8 cellular contexts compared by ENCODE assay signal in the genomic region with DNA sequence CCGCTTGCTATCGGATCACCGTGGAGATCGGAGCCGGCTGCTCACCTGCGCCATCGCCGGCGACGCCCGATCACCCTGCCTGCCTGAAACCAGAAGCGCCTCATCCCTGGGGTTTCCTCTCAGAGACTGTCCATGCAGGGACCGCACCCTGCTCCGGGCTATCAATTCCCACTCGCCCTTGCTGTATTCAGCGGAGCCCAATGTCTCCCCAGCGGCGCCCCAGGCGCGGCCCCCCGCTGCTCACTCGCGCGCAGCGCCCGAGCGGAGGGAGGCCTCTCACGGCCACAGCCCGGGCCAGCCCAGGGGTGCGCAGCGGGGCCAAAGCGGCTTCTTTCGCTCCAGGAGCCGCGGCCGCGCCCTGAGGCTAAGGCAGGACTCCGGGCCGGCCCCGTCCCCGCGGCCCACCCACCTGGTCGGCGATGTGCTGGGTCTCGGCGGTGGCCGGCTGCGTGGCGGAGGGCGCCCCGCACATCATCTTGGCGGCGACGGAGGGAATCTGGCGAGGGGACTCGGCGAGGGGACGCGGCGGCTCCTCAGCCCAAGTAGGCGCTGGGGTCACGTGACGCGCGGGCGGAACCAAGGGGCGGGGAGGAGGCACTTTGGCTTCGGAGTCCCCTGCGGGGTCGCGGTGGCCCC. TPM values are rescaled to one million over a fixed set of nuclear protein-coding genes. Genes with fewer than 3 reads are reported as not detected.
A peak's percentile ranks its signal among the peaks of the same experiment; 100 is the strongest.
DNase-seq lines count a peak whose midpoint lies in the region; ATAC-seq and TF ChIP-seq lines count a peak whose summit lies in the region.

A gene with protein sequence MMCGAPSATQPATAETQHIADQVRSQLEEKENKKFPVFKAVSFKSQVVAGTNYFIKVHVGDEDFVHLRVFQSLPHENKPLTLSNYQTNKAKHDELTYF (minus strand): TSS at position 514 of the 636 bp plus-strand sequence. CDS start 39 bp downstream, at position 475.

- no peaks in the 10 kb centered on the region for H3K9me3 Mint-ChIP-seq in CD8-positive, alpha-beta T cell
- no peaks in the 10 kb centered on the region for H3K9me3 Mint-ChIP-seq in neural progenitor cell

- no peaks in the 10 kb centered on the region for H3K9me3 ChIP-seq in CD8-positive, alpha-beta T cell (ENCODE audit: low read length)
- no peaks in the 10 kb centered on the region for H3K9me3 ChIP-seq in HUES48 (ENCODE audit: control insufficient read depth, insufficient read depth, low read length)
- H3K9me3 ChIP-seq in RWPE2 (ENCODE audit: severe bottlenecking), result no peaks in the 10 kb centered on the region
- no peaks in the 10 kb centered on the region for H3K9me3 ChIP-seq in neural progenitor cell (ENCODE audit: low read depth)
- H3K9me3 ChIP-seq in subcutaneous abdominal adipose tissue (ENCODE audit: control insufficient read depth in 5 of 5, low read length in 5 of 5), result no peaks in the 10 kb centered on the region

- peak within 1 kb of the TSS; percentile 85 for H3K4me2 ChIP-seq in neural progenitor cell

- H3F3A ChIP-seq in neural progenitor cell (ENCODE audit: low read depth), result peaks cover 25% of the 10 kb centered on the region

- peak within 1 kb of the TSS; percentile 64; the same call in 1 of the 2 replicates for H3K9ac ChIP-seq in HUES48 (ENCODE audit: low read depth, low read length)
- peak within 1 kb of the TSS; percentile 51 for H3K9ac ChIP-seq in neural progenitor cell
- peak within 1 kb of the TSS; percentile 21 to 94 (median 85) for H3K9ac ChIP-seq in subcutaneous abdominal adipose tissue (ENCODE audit: low read length in 5 of 5)

- H3K27ac Mint-ChIP-seq in CD8-positive, alpha-beta T cell, result peak within 1 kb of the TSS; percentile 83
- peak within 1 kb of the TSS; percentile 2 for H3K27ac Mint-ChIP-seq in neural progenitor cell

- peaks cover 19% of the 10 kb centered on the region for H3K4me1 ChIP-seq in CD8-positive, alpha-beta T cell (ENCODE audit: insufficient read depth, low read length)
- H3K4me1 ChIP-seq in HUES48 (ENCODE audit: control insufficient read depth, insufficient read depth, low read length) (peaks cover 20% of the 10 kb centered on the region), RWPE2 (ENCODE audit: insufficient read depth, poor library complexity, severe bottlenecking) (no peaks in the 10 kb centered on the region), neural progenitor cell (peaks cover 8% of the 10 kb centered on the region), subcutaneous abdominal adipose tissue (ENCODE audit: control insufficient read depth in 5 of 5, insufficient read depth in 5 of 5, low read length in 5 of 5) (peaks cover 3 to 35% (median 23%) of the 10 kb centered on the region in 5 donors)

- no peak for TF ChIP-seq CTCF in CD8-positive, alpha-beta T cell (IDR thresholded peaks at IDR 0.05)
- TF ChIP-seq CTCF in RWPE2 (IDR thresholded peaks at IDR 0.05; ENCODE audit: poor library complexity, severe bottlenecking) (peak; percentile 13), foreskin fibroblast (IDR thresholded peaks at IDR 0.05; ENCODE audit: low read depth, low read length) (no peak), neural progenitor cell (IDR thresholded peaks at IDR 0.05) (peak; percentile 7)

- peak within 1 kb of the TSS; percentile 91 for H3K4me3 ChIP-seq in CD8-positive, alpha-beta T cell (ENCODE audit: low read depth, low read length)
- H3K4me3 ChIP-seq in HUES48 (ENCODE audit: low read depth, low read length) (peak within 1 kb of the TSS; percentile 90), RWPE2 (ENCODE audit: severe bottlenecking) (peak within 1 kb of the TSS; percentile 62), foreskin fibroblast (ENCODE audit: low read depth in 1 of 2, low read length in 2 of 2) (peak within 1 kb of the TSS; percentile 93 to 96), neural progenitor cell (peak within 1 kb of the TSS; percentile 81), subcutaneous abdominal adipose tissue (ENCODE audit: low read depth in 1 of 5, low read length in 5 of 5) (peak within 1 kb of the TSS; percentile 69 to 93 (median 90))

- peaks cover 13% of the 10 kb centered on the region for H3K79me2 ChIP-seq in neural progenitor cell (ENCODE audit: low read depth)

- peak within 1 kb of the TSS; percentile 70 for H3K27ac ChIP-seq in CD8-positive, alpha-beta T cell (ENCODE audit: low read depth, low read length)
- H3K27ac ChIP-seq in HUES48 (ENCODE audit: low read depth, low read length), result peak within 1 kb of the TSS; percentile 42
- peak within 1 kb of the TSS; percentile 62 for H3K27ac ChIP-seq in RWPE2 (ENCODE audit: poor library complexity, severe bottlenecking)
- peak within 1 kb of the TSS; percentile 54 for H3K27ac ChIP-seq in neural progenitor cell
- H3K27ac ChIP-seq in subcutaneous abdominal adipose tissue (ENCODE audit: low read depth, low read length), result peak within 1 kb of the TSS; percentile 88

- DNase-seq in CD8-positive, alpha-beta T cell, result peak; percentile 65 to 92 (median 78)
- DNase-seq in RWPE2 (ENCODE audit: low spot score) (peak; percentile 71), activated gamma-delta T cell (lab: John Stamatoyannopoulos, UW) (peak; percentile 85), foreskin fibroblast (peak; percentile 42 to 87), neural progenitor cell (ENCODE audit: low spot score) (peak; percentile 90)

- intact Hi-C loops in CD8-positive, alpha-beta T cell (cut with DNase I, micrococcal nuclease), result loop anchor here (1.0 to 2.0 kb wide), 4 partner anchors 13 to 563 kb away; a partner anchor contains a TSS

- H3K27me3 ChIP-seq in CD8-positive, alpha-beta T cell (ENCODE audit: insufficient read depth, low read length), result no peaks in the 10 kb centered on the region
- H3K27me3 ChIP-seq in HUES48 (ENCODE audit: control insufficient read depth, insufficient read depth, low read length) (no peaks in the 10 kb centered on the region), RWPE2 (ENCODE audit: insufficient read depth, poor library complexity, severe bottlenecking) (no peaks in the 10 kb centered on the region), neural progenitor cell (no peaks in the 10 kb centered on the region), subcutaneous abdominal adipose tissue (ENCODE audit: control insufficient read depth in 5 of 5, insufficient read depth in 4 of 5, low read length in 5 of 5) (no peaks in the 10 kb centered on the region)

- peaks cover 32% of the 10 kb centered on the region for H3K4me1 Mint-ChIP-seq in CD8-positive, alpha-beta T cell (ENCODE audit: low read depth)
- H3K4me1 Mint-ChIP-seq in neural progenitor cell, result peaks cover 26% of the 10 kb centered on the region

- peak within 1 kb of the TSS; percentile 91 for H3K4me3 Mint-ChIP-seq in CD8-positive, alpha-beta T cell
- H3K4me3 Mint-ChIP-seq in neural progenitor cell, result peak within 1 kb of the TSS; percentile 93

- POLR2A ChIA-PET in CD8-positive, alpha-beta T cell (lab: Charles Lee), result no interaction called here

- H3K27me3 Mint-ChIP-seq in CD8-positive, alpha-beta T cell (ENCODE audit: low read depth), result no peaks in the 10 kb centered on the region
- peaks cover 10% of the 10 kb centered on the region for H3K27me3 Mint-ChIP-seq in neural progenitor cell (ENCODE audit: insufficient read depth, low read depth)

- H2AFZ ChIP-seq in neural progenitor cell (replicated peaks), result peak within 1 kb of the TSS; percentile 64

- H3K36me3 Mint-ChIP-seq in CD8-positive, alpha-beta T cell, result peaks cover 21% of the 10 kb centered on the region
- H3K36me3 Mint-ChIP-seq in neural progenitor cell, result peaks cover 6% of the 10 kb centered on the region

- no peaks in the 10 kb centered on the region for H4K20me1 ChIP-seq in neural progenitor cell (ENCODE audit: low read depth)

- peaks cover 13% of the 10 kb centered on the region for H3K36me3 ChIP-seq in CD8-positive, alpha-beta T cell (ENCODE audit: insufficient read depth, low read length)
- H3K36me3 ChIP-seq in HUES48 (ENCODE audit: control insufficient read depth, insufficient read depth, low read length) (peaks cover 17% of the 10 kb centered on the region), RWPE2 (ENCODE audit: low read depth) (peaks cover 19% of the 10 kb centered on the region), neural progenitor cell (no peaks in the 10 kb centered on the region), subcutaneous abdominal adipose tissue (ENCODE audit: control insufficient read depth in 5 of 5, insufficient read depth in 5 of 5, low read length in 5 of 5) (peaks cover 0 to 21% (median 19%) of the 10 kb centered on the region in 5 donors)

- peak; percentile 79 for ATAC-seq in CD8-positive, alpha-beta T cell
- ATAC-seq in GM19397 (IDR thresholded peaks at IDR 0.05; ENCODE audit: unreplicated experiment) (peak; percentile 72), RWPE2 (ENCODE audit: low read depth) (peak; percentile 66)

- CTCF ChIA-PET in CD8-positive, alpha-beta T cell (lab: Charles Lee), result no interaction called here

RNA-seq across cellular contexts. Expression of the gene that starts here (rescaled TPM):
- total RNA-seq in CD8-positive, alpha-beta T cell, result 1 to 10 TPM; 7.4 to 7.7 TPM
- 7.1 and 8.5 TPM in 2 replicates for total RNA-seq in neural progenitor cell (ENCODE audit: low replicate concordance)

Comparison
In these comparisons a context has a peak if more than half of its experiments do, and no peak if none do; other contexts are left out.
1. Peak in every context shown above with its lines: DNase-seq, ATAC-seq, H3K4me3 ChIP-seq and H3K27ac ChIP-seq.
2. CTCF ChIP-seq: peak in RWPE2 (single experiment) and neural progenitor cell (single experiment); none in CD8-positive, alpha-beta T cell (single experiment) and foreskin fibroblast (single experiment).